1 cellular context compared by ENCODE assay signal in genomic region chr6:15316754-15317153, GRCh38.
TF ChIP-seq lines count a peak whose summit lies in the region.

No MANE protein-coding gene starts in this region.

TF ChIP-seq in HepG2, 621 proteins besides CTCF, POLR2A, EP300 and RAD21 (continued from another document):
- TF ChIP-seq, protein P1, sequence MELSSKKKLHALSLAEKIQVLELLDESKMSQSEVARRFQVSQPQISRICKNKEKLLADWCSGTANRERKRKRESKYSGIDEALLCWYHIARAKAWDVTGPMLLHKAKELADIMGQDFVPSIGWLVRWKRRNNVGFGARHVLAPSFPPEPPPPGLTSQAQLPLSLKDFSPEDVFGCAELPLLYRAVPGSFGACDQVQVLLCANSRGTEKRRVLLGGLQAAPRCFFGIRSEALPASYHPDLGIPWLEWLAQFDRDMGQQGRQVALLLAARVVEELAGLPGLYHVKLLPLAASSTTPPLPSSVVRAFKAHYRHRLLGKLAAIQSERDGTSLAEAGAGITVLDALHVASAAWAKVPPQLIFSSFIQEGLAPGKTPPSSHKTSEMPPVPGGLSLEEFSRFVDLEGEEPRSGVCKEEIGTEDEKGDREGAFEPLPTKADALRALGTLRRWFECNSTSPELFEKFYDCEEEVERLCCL (CRISPR knock-in tag; IDR thresholded peaks at IDR 0.05; ENCODE audit: borderline replicate concordance), result no peak
- TF ChIP-seq ZMYM3 (CRISPR knock-in tag; IDR thresholded peaks at IDR 0.05) (peak; percentile 46; the same call in 1 of the 2 replicates), SOX13 (IDR thresholded peaks at IDR 0.05) (no peak), SOX13 (CRISPR knock-in tag; conservative IDR thresholded peaks at IDR 0.05 in 1 of 2, IDR thresholded peaks at IDR 0.05 in 1 of 2) (peak in 1 of 2 experiments; percentile 52; a peak in 1 of 4 replicates), PREB (CRISPR knock-in tag; IDR thresholded peaks at IDR 0.05) (no peak), SOX6 (IDR thresholded peaks at IDR 0.05) (no peak), SOX6 (CRISPR knock-in tag; IDR thresholded peaks at IDR 0.05) (0 out of 2 replicates have a peak, but pooled peaks have one; percentile 14), MZF1 (CRISPR knock-in tag; IDR thresholded peaks at IDR 0.05; ENCODE audit: borderline replicate concordance) (no peak), RCOR2 (CRISPR knock-in tag; IDR thresholded peaks at IDR 0.05) (0 out of 2 replicates have a peak, but pooled peaks have one; percentile 34)
